16 cellular contexts compared by ENCODE assay signal in genomic region chr22:36053242-36054147, GRCh38.
"Had no signal": no experiment of that assay in that cellular context is flagged by ENCODE, and none has a peak within 500 bp of the region (broad histone marks: within the 10 kb centered on the region; RNA-seq: fewer than 3 reads in every experiment).

No MANE protein-coding gene starts in this region.

- DNase-seq: activated CD4-positive, alpha-beta T cell treated with anti-CD3 and anti-CD28 coated beads, Interleukin-2, amount 10 ng/mL, durations not matched to agents 7 days and 5 days; activated CD4-positive, CD25-positive, alpha-beta regulatory T cell; activated effector memory CD4-positive, alpha-beta T cell treated with anti-CD3 and anti-CD28 coated beads, Interleukin-2, amount 50 U/mL, for 16 hours; activated naive CD8-positive, alpha-beta T cell treated with anti-CD3 and anti-CD28 coated beads for 36 hours; esophagus squamous epithelium; heart left ventricle; natural killer cell; psoas muscle; sigmoid colon; stimulated activated CD4-positive, alpha-beta T cell treated with anti-CD3 and anti-CD28 coated beads, Interleukin-12 subunit alpha, Interleukin-12 subunit beta, amount 100 ng/mL, for 4 hours; stimulated activated naive CD4-positive, alpha-beta T cell treated with Interleukin-2 at 50 U/mL for 16 hours; T-helper 17 cell had no signal

- H3K4me3 ChIP-seq: esophagus squamous epithelium, heart left ventricle, psoas muscle, sigmoid colon, suprapubic skin had no signal

- H3K27ac Mint-ChIP-seq: activated CD4-positive, alpha-beta T cell treated with anti-CD3 and anti-CD28 coated beads, Interleukin-2, amount 10 ng/mL, durations not matched to agents 7 days and 5 days; activated naive CD8-positive, alpha-beta T cell treated with anti-CD3 and anti-CD28 coated beads for 36 hours; natural killer cell; T-helper 17 cell had no signal

- H3K9me3 Mint-ChIP-seq: activated CD4-positive, alpha-beta T cell treated with anti-CD3 and anti-CD28 coated beads, Interleukin-2, amount 10 ng/mL, durations not matched to agents 7 days and 5 days; activated naive CD8-positive, alpha-beta T cell treated with anti-CD3 and anti-CD28 coated beads for 36 hours; natural killer cell had no signal

- H3K4me3 Mint-ChIP-seq: activated CD4-positive, alpha-beta T cell treated with anti-CD3 and anti-CD28 coated beads, Interleukin-2, amount 10 ng/mL, durations not matched to agents 7 days and 5 days; activated naive CD8-positive, alpha-beta T cell treated with anti-CD3 and anti-CD28 coated beads for 36 hours; natural killer cell; T-helper 17 cell had no signal

- H3K27ac ChIP-seq: heart left ventricle, psoas muscle, sigmoid colon had no signal

- H3K36me3 Mint-ChIP-seq: activated naive CD8-positive, alpha-beta T cell treated with anti-CD3 and anti-CD28 coated beads for 36 hours; natural killer cell had no signal

- FAIRE-seq: islet of Langerhans, TTC549 had no signal

- H3K27me3 ChIP-seq: esophagus squamous epithelium, heart left ventricle, sigmoid colon, suprapubic skin had no signal

- H3K36me3 ChIP-seq: esophagus squamous epithelium, heart left ventricle, sigmoid colon, suprapubic skin had no signal

- H3K4me1 ChIP-seq: sigmoid colon had no signal

- H3K4me1 Mint-ChIP-seq: T-helper 17 cell had no signal

- ATAC-seq: heart left ventricle, left lobe of liver, psoas muscle had no signal

- H3K9me3 ChIP-seq: esophagus squamous epithelium, heart left ventricle, psoas muscle, sigmoid colon, suprapubic skin had no signal
